In the genomic region with DNA sequence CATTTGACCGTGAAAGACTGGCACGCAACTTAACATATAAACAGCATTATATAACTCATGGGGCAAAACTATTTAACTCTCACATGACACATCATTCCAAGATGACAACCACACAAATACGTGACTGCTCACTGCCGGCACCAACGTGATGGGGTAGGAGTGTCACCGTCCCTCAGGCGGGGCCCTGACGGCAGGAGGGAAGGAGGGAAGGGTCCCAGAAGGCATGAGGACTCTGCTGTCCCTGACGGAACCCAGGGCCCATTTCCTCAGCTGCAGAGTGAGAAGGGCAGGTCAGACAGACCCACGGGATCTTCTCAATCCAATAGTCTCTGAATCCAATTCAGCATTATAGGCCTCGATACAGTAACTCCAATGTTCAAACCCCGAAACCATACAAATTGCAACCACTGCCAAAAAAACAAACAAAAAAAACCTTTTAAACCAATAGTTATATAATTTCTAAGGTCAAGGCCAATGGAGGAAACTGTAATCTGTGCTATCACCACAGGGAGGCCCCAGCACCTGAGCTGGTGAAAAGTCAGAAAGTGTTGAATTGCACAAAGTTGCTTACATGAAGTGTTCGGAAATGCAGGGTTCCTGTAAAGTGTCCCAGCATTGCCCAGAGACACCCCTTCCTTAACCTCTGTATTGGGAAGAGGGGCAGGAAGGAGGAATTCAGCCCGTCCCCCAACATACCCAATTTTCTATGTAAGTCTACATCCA, we compare ENCODE assay signal across 8 cellular contexts.
A peak's percentile ranks its signal among the peaks of the same experiment; 100 is the strongest.
DNase-seq lines count a peak whose midpoint lies in the region; ATAC-seq and TF ChIP-seq lines count a peak whose summit lies in the region.

No MANE protein-coding gene starts in this region.

- H3K9me3 ChIP-seq in BE2C: no peaks in the 10 kb centered on the region
- no peaks in the 10 kb centered on the region for H3K9me3 ChIP-seq in body of pancreas

- TF ChIP-seq CTCF in BE2C (IDR thresholded peaks at IDR 0.05; ENCODE audit: low read depth, low read length): peak; percentile 54
- peak in 6 of 7 experiments; percentile 40 to 81 (median 70) for TF ChIP-seq CTCF in body of pancreas (IDR thresholded peaks at IDR 0.05)

- no peaks in the 10 kb centered on the region for H3K4me1 ChIP-seq in BE2C
- H3K4me1 ChIP-seq in body of pancreas: peaks cover 85% of the 10 kb centered on the region

- H3K36me3 ChIP-seq in BE2C (no peaks in the 10 kb centered on the region), body of pancreas (replicated peaks in 1 of 2; ENCODE audit: insufficient read depth in 1 of 2, low read depth in 2 of 2) (peaks cover 0 to 5% of the 10 kb centered on the region in 2 donors)

- H3K27me3 ChIP-seq in BE2C (no peaks in the 10 kb centered on the region), body of pancreas (no peaks in the 10 kb centered on the region)

- peak overlapping the region in 3 of 4 donors; percentile 33 to 66 (median 44) for H3K27ac ChIP-seq in body of pancreas

- WGBS in body of pancreas, 2 donors: 41 to 42% methylated on average over 14 of the region's 14 CpGs

- H3K4me3 ChIP-seq in BE2C (ENCODE audit: low read depth, low read length): no peak overlapping the region
- no peak overlapping the region for H3K4me3 ChIP-seq in body of pancreas

- peak; percentile 59 for ATAC-seq in HG02938 (IDR thresholded peaks at IDR 0.05; ENCODE audit: unreplicated experiment)
- ATAC-seq in body of pancreas: peak; percentile 49
- ATAC-seq in HG03135 (IDR thresholded peaks at IDR 0.05; ENCODE audit: unreplicated experiment): no peak
- no peak for ATAC-seq in GM18511 (IDR thresholded peaks at IDR 0.05; ENCODE audit: unreplicated experiment)
- no peak for ATAC-seq in GM21360 (IDR thresholded peaks at IDR 0.05; ENCODE audit: unreplicated experiment)

- TF ChIP-seq POLR2A in body of pancreas (IDR thresholded peaks at IDR 0.05): no peak

- DNase-seq in BE2C: no peak
- peak; percentile 49 to 61 (median 54) for DNase-seq in body of pancreas
- peak; percentile 60 to 65 for DNase-seq in lung microvascular endothelial cell (ENCODE audit: low read depth in 2 of 2)
- no peak for DNase-seq in ureter (ENCODE audit: low spot score)

- intact Hi-C loops in body of pancreas (cut with DNase I): no loop called here

Comparison
In these comparisons a context has a peak if more than half of its experiments do, and no peak if none do; other contexts are left out.
1. DNase-seq: peak in body of pancreas (4 of 4) and lung microvascular endothelial cell (2 of 2); none in BE2C (single experiment) and ureter (single experiment).
2. ATAC-seq: peak in HG02938 (single experiment) and body of pancreas (single experiment); none in HG03135 (single experiment), GM18511 (single experiment) and GM21360 (single experiment).